Comparison of ENCODE assay signal across 8 cellular contexts in the genomic region with DNA sequence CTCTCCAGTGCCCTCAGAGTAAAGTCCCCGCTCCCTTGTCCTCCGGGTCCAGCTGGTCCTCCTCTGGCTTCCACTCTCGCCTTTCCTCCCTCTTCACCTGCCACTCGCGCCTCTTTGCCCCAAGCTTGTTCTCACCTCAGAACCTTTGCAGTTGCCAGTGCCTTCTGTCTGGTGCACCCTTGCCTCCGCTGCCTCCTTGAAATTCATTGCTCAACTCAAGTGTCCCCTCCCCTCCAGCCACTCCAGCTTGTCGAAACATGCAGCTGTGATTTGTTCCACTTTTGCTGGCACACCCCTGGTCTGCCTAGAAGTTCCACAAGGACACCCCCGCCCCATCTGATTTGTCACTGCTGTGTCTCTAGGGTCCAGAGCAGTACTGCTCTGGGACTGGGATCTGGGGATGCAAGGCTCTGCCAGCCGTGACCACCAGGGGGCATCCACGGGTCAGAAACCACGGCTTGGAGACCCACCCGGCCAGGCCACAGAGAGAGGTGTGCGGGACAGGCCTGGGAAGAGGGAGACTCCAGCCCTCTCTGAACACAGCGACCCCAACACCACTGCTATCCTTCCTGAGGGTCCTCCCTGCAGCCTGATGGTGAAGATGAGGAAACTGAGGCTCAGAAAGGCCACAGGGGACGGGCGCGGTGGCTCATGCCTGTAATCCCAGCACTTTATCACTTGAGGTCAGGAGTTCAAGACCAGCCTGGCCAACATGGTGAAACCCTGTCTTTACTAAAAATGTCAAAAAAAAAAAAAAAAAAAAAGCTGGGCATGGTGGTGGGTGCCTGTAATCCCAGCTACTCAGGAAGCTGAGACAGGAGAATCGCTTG. TPM values are rescaled to one million over a fixed set of nuclear protein-coding genes. Genes with fewer than 3 reads are reported as not detected.
DNase-seq lines count a peak whose midpoint lies in the region; ATAC-seq and TF ChIP-seq lines count a peak whose summit lies in the region.

No MANE protein-coding gene starts in this region.

- no peaks in the 10 kb centered on the region for H3K9me2 ChIP-seq in GM23338 (ENCODE audit: insufficient read depth)

- no peak overlapping the region for H3K4me3 Mint-ChIP-seq in GM23338
- no peak overlapping the region for H3K4me3 Mint-ChIP-seq in activated CD4-positive, alpha-beta T cell treated with anti-CD3 and anti-CD28 coated beads, Interleukin-2, amount 10 ng/mL, durations not matched to agents 24 days and 14 days
- H3K4me3 Mint-ChIP-seq in chondrocyte (ENCODE audit: unreplicated experiment) = no peak overlapping the region

- H3K4me1 Mint-ChIP-seq in GM23338 (peaks cover 2% of the 10 kb centered on the region; the same call in 1 of the 3 replicates), chondrocyte (ENCODE audit: low read depth) (peaks cover 11% of the 10 kb centered on the region)
- H3K4me1 Mint-ChIP-seq in activated CD4-positive, alpha-beta T cell treated with anti-CD3 and anti-CD28 coated beads, Interleukin-2, amount 10 ng/mL, durations not matched to agents 24 days and 14 days = peaks cover 14% of the 10 kb centered on the region

- H3K9me3 Mint-ChIP-seq in GM23338 (no peaks in the 10 kb centered on the region), chondrocyte (ENCODE audit: low read depth) (peaks cover 2% of the 10 kb centered on the region)
- no peaks in the 10 kb centered on the region for H3K9me3 Mint-ChIP-seq in activated CD4-positive, alpha-beta T cell treated with anti-CD3 and anti-CD28 coated beads, Interleukin-2, amount 10 ng/mL, durations not matched to agents 24 days and 14 days

- H3F3A ChIP-seq in GM23338 (replicated peaks; ENCODE audit: low read depth) = no peaks in the 10 kb centered on the region

- no peaks in the 10 kb centered on the region for H3K36me3 ChIP-seq in GM23338 (ENCODE audit: insufficient read depth)

- no peak overlapping the region for H3K4me2 ChIP-seq in GM23338

- POLR2A ChIA-PET in AG04449 (lab: Yijun Ruan, JAX) = interaction anchor here (0.8 kb wide), 1 partner anchor 77 kb away, joined by 6 read pairs; a partner anchor contains a TSS

- H3K27ac Mint-ChIP-seq in GM23338 (no peak overlapping the region), chondrocyte (ENCODE audit: unreplicated experiment) (peak overlapping the region; percentile 64)
- no peak overlapping the region for H3K27ac Mint-ChIP-seq in activated CD4-positive, alpha-beta T cell treated with anti-CD3 and anti-CD28 coated beads, Interleukin-2, amount 10 ng/mL, durations not matched to agents 24 days and 14 days

- no peaks in the 10 kb centered on the region for H3K4me1 ChIP-seq in GM23338 (ENCODE audit: insufficient read depth)

- DNase-seq in AG04449 (ENCODE audit: low read depth, low spot score) = peak; percentile 4
- DNase-seq in GM23338 (ENCODE audit: low spot score) = peak; percentile 94
- DNase-seq in NCI-H446 treated with DMSO at 0.1 percent for 48 hours (lab: John Stamatoyannopoulos, UW) = peak; percentile 9
- peak; percentile 95 for DNase-seq in activated CD4-positive, alpha-beta T cell treated with anti-CD3 and anti-CD28 coated beads, Interleukin-2, amount 10 ng/mL, durations not matched to agents 24 days and 14 days
- DNase-seq in chondrocyte (ENCODE audit: low spot score) = no peak
- DNase-seq in left colon = peak; percentile 71 to 88
- peak; percentile 92 for DNase-seq in stimulated activated CD4-positive, alpha-beta T cell treated with anti-CD3 and anti-CD28 coated beads, Interleukin-2, amount 100 ng/mL, for 48 hours
- DNase-seq in NCI-H526 treated with DMSO at 0.1 percent for 48 hours (lab: John Stamatoyannopoulos, UW) = no peak

- no peaks in the 10 kb centered on the region for H3K27me3 ChIP-seq in GM23338 (ENCODE audit: insufficient read depth)

- intact Hi-C loops in activated CD4-positive, alpha-beta T cell treated with anti-CD3 and anti-CD28 coated beads, Interleukin-2, amount 10 ng/mL, durations not matched to agents 24 days and 14 days (cut with micrococcal nuclease) = loop anchor here (1.0 kb wide), 1 partner anchor 136 kb away; no protein-coding TSS in a partner anchor
- intact Hi-C loops in left colon (cut with DNase I, micrococcal nuclease) = loop anchor here in 1 of 2 donors (2.0 kb wide), 1 partner anchor 135 kb away; no protein-coding TSS in a partner anchor

- H3K27me3 Mint-ChIP-seq in GM23338 (ENCODE audit: insufficient read depth, low read depth, poor library complexity) (peaks cover 7% of the 10 kb centered on the region), chondrocyte (ENCODE audit: low read depth) (peaks cover 12% of the 10 kb centered on the region)
- peaks cover 7% of the 10 kb centered on the region for H3K27me3 Mint-ChIP-seq in activated CD4-positive, alpha-beta T cell treated with anti-CD3 and anti-CD28 coated beads, Interleukin-2, amount 10 ng/mL, durations not matched to agents 24 days and 14 days

- H4K20me1 ChIP-seq in GM23338 (replicated peaks; ENCODE audit: insufficient read depth) = no peaks in the 10 kb centered on the region

- H3K4me3 ChIP-seq in AG04449 (ENCODE audit: low read depth, low read length) = no peak overlapping the region
- no peak overlapping the region for H3K4me3 ChIP-seq in GM23338

- no peak overlapping the region for H3K27ac ChIP-seq in GM23338 (ENCODE audit: low read depth)

- H3K36me3 Mint-ChIP-seq in GM23338 (ENCODE audit: low read depth) (no peaks in the 10 kb centered on the region), chondrocyte (ENCODE audit: low read depth) (no peaks in the 10 kb centered on the region)
- H3K36me3 Mint-ChIP-seq in activated CD4-positive, alpha-beta T cell treated with anti-CD3 and anti-CD28 coated beads, Interleukin-2, amount 10 ng/mL, durations not matched to agents 24 days and 14 days (ENCODE audit: low read depth) = no peaks in the 10 kb centered on the region

- H2AFZ ChIP-seq in GM23338 = no peak overlapping the region

- peak; percentile 100 for ATAC-seq in GM23338
- peak; percentile 97 for ATAC-seq in left colon

- CTCF ChIA-PET in AG04449 (lab: Yijun Ruan, JAX) = interaction anchor here (0.6 to 8.2 kb wide), 39 partner anchors 8 to 617 kb away, joined by 3 to 352 read pairs (median 5); no protein-coding TSS in a partner anchor

- peak; percentile 96 for TF ChIP-seq CTCF in AG04449 (IDR thresholded peaks at IDR 0.05; ENCODE audit: insufficient read depth, low read length, missing control alignments)
- TF ChIP-seq CTCF in GM23338 (conservative IDR thresholded peaks at IDR 0.05; ENCODE audit: low read depth in 2 of 2) = peak; percentile 94 to 99
- TF ChIP-seq CTCF in chondrocyte (IDR thresholded peaks at IDR 0.05) = peak; percentile 94

- no peaks in the 10 kb centered on the region for H3K79me2 ChIP-seq in GM23338 (replicated peaks; ENCODE audit: insufficient read depth)

TF ChIP-seq in GM23338, 12 proteins besides CTCF, POLR2A, EP300 and RAD21:
- no peak for TF ChIP-seq NANOG (IDR thresholded peaks at IDR 0.05; ENCODE audit: borderline replicate concordance)
- no peak for TF ChIP-seq POLR2AphosphoS5 (IDR thresholded peaks at IDR 0.05; ENCODE audit: low read depth)
- TF ChIP-seq STAT1 (IDR thresholded peaks at IDR 0.05; ENCODE audit: unreplicated experiment) = no peak
- TF ChIP-seq ZNF114 (CRISPR knock-in tag; IDR thresholded peaks at IDR 0.05) = no peak
- TF ChIP-seq EZH2 (IDR thresholded peaks at IDR 0.05; ENCODE audit: low read depth, unreplicated experiment) = no peak
- TF ChIP-seq, protein P1, sequence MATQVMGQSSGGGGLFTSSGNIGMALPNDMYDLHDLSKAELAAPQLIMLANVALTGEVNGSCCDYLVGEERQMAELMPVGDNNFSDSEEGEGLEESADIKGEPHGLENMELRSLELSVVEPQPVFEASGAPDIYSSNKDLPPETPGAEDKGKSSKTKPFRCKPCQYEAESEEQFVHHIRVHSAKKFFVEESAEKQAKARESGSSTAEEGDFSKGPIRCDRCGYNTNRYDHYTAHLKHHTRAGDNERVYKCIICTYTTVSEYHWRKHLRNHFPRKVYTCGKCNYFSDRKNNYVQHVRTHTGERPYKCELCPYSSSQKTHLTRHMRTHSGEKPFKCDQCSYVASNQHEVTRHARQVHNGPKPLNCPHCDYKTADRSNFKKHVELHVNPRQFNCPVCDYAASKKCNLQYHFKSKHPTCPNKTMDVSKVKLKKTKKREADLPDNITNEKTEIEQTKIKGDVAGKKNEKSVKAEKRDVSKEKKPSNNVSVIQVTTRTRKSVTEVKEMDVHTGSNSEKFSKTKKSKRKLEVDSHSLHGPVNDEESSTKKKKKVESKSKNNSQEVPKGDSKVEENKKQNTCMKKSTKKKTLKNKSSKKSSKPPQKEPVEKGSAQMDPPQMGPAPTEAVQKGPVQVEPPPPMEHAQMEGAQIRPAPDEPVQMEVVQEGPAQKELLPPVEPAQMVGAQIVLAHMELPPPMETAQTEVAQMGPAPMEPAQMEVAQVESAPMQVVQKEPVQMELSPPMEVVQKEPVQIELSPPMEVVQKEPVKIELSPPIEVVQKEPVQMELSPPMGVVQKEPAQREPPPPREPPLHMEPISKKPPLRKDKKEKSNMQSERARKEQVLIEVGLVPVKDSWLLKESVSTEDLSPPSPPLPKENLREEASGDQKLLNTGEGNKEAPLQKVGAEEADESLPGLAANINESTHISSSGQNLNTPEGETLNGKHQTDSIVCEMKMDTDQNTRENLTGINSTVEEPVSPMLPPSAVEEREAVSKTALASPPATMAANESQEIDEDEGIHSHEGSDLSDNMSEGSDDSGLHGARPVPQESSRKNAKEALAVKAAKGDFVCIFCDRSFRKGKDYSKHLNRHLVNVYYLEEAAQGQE (IDR thresholded peaks at IDR 0.05; ENCODE audit: unreplicated experiment) = no peak
- TF ChIP-seq CREB1 (CRISPR knock-in tag; IDR thresholded peaks at IDR 0.05; ENCODE audit: low read depth) = no peak
- no peak for TF ChIP-seq EZH2phosphoT487 (IDR thresholded peaks at IDR 0.05; ENCODE audit: unreplicated experiment)
- no peak for TF ChIP-seq ZNF331 (CRISPR knock-in tag; IDR thresholded peaks at IDR 0.05; ENCODE audit: low read depth)

RNA-seq across cellular contexts. Expression of a gene that starts 49.9 kb away (rescaled TPM):
- total RNA-seq in GM23338 (2014; rRNA removed; shearing (Covaris generic)) = 32.0 and 32.4 TPM in 2 replicates
- 22.0 and 23.1 TPM in 2 replicates for polyA plus RNA-seq in GM23338 (2016; fragmentation: Nextera tagmentation; extraction: Ambion mirVana)
- total RNA-seq in activated CD4-positive, alpha-beta T cell treated with anti-CD3 and anti-CD28 coated beads, Interleukin-2, amount 10 ng/mL, durations not matched to agents 24 days and 14 days = 107 and 111 TPM in 2 replicates
- total RNA-seq in chondrocyte = 78.3 to 91.2 TPM (median 81.8 TPM) in 3 replicates
- total RNA-seq in left colon = 10 to 100 TPM; 22.2 to 26.5 TPM

Comparison
In these comparisons a context has a peak if more than half of its experiments do, and no peak if none do; other contexts are left out.
1. DNase-seq: peak in AG04449 (single experiment), GM23338 (single experiment), NCI-H446 treated with DMSO at 0.1 percent for 48 hours (single experiment), activated CD4-positive, alpha-beta T cell treated with anti-CD3 and anti-CD28 coated beads, Interleukin-2, amount 10 ng/mL, durations not matched to agents 24 days and 14 days (single experiment), left colon (2 of 2) and stimulated activated CD4-positive, alpha-beta T cell treated with anti-CD3 and anti-CD28 coated beads, Interleukin-2, amount 100 ng/mL, for 48 hours (2 of 2); none in chondrocyte (single experiment) and NCI-H526 treated with DMSO at 0.1 percent for 48 hours (single experiment).
2. Peak in every context shown above with its lines, with median percentiles within 50 percentile points of each other: CTCF ChIP-seq.